In genomic region chr6:150567360-150567759, GRCh38 we compare ENCODE assay signal across 14 cellular contexts. TPM values are rescaled to one million over a fixed set of nuclear protein-coding genes. Genes with fewer than 3 reads are reported as not detected.
DNase-seq lines count a peak whose midpoint lies in the region; ATAC-seq lines count a peak whose summit lies in the region.
"Had no signal": no experiment of that assay in that cellular context is flagged by ENCODE, and none has a peak within 500 bp of the region (broad histone marks: within the 10 kb centered on the region; RNA-seq: fewer than 3 reads in every experiment).

No MANE protein-coding gene starts in this region.

- intact Hi-C loops in Right ventricle myocardium superior (cut with DNase I) (no loop called here), Right ventricle myocardium inferior (cut with DNase I) (loop anchor here (10.0 kb wide), 1 partner anchor 143 kb away; no protein-coding TSS in a partner anchor)

- no peak for DNase-seq in Right ventricle myocardium superior
- no peak for DNase-seq in Right ventricle myocardium inferior (ENCODE audit: missing footprints)
- peak; percentile 32 for DNase-seq in NCI-H748 treated with DMSO at 0.1 percent for 48 hours (lab: John Stamatoyannopoulos, UW)
- DNase-seq in left kidney (ENCODE audit: low read depth, low spot score): peak; percentile 58
- DNase-seq in superior temporal gyrus (ENCODE audit: extremely low spot score): peak; percentile 48
- DNase-seq in activated CD4-positive, alpha-beta T cell treated with anti-CD3 and anti-CD28 coated beads for 1 hour: no peak
- no peak for DNase-seq in NCI-H2171 (lab: John Stamatoyannopoulos, UW)
- DNase-seq in NCI-H1930 (lab: John Stamatoyannopoulos, UW): no peak
- DNase-seq: activated CD8-positive, alpha-beta memory T cell treated with anti-CD3 and anti-CD28 coated beads for 24 hours; activated naive CD8-positive, alpha-beta T cell treated with anti-CD3 and anti-CD28 coated beads, Interleukin-2, amount 50 U/mL, for 24 hours; CD4-positive, alpha-beta memory T cell; NCI-H1048; nephron progenitor cell; T-helper 1 cell had no signal

- peak; percentile 18 for ATAC-seq in Right ventricle myocardium superior (ENCODE audit: poor library complexity)
- no peak for ATAC-seq in Right ventricle myocardium inferior
- ATAC-seq: activated naive CD8-positive, alpha-beta T cell treated with anti-CD3 and anti-CD28 coated beads, Interleukin-2, amount 50 U/mL, for 24 hours had no signal

RNA-seq across cellular contexts. Expression of gene PLEKHG1, which starts 32.3 kb away (rescaled TPM):
- total RNA-seq in Right ventricle myocardium superior (7.3 TPM), Right ventricle myocardium inferior (10.2 TPM)

Comparison
In these comparisons a context has a peak if more than half of its experiments do, and no peak if none do; other contexts are left out.
1. DNase-seq: peak in NCI-H748 treated with DMSO at 0.1 percent for 48 hours (single experiment), left kidney (single experiment) and superior temporal gyrus (single experiment); none in Right ventricle myocardium superior (single experiment), Right ventricle myocardium inferior (single experiment), activated CD4-positive, alpha-beta T cell treated with anti-CD3 and anti-CD28 coated beads for 1 hour (single experiment), NCI-H2171 (single experiment) and NCI-H1930 (0 of 2).